In genomic region chr18:36613069-36613468, GRCh38 we compare ENCODE assay signal across 18 cellular contexts.
DNase-seq lines count a peak whose midpoint lies in the region; ATAC-seq, FAIRE-seq and TF ChIP-seq lines count a peak whose summit lies in the region.
"Had no signal": no experiment of that assay in that cellular context is flagged by ENCODE, and none has a peak within 500 bp of the region (broad histone marks: within the 10 kb centered on the region; RNA-seq: fewer than 3 reads in every experiment).

No MANE protein-coding gene starts in this region.

- H4K20me1 ChIP-seq in BLaER1 treated with 17β-estradiol and CSF1 and Interleukin-3, amounts not matched to agents 10 nM and 100 nM, result no peaks in the 10 kb centered on the region; a peak in 1 of 22 replicates
- no peaks in the 10 kb centered on the region for H4K20me1 ChIP-seq in K562 (replicated peaks; ENCODE audit: control insufficient read depth, insufficient read depth, low read length)

- H3K36me3 ChIP-seq in BLaER1 treated with 17β-estradiol and CSF1 and Interleukin-3, amounts not matched to agents 10 nM and 100 nM, result 0 out of 22 replicates have a peak, but pooled peaks cover 0 to 4% (median 0%) of the 10 kb centered on the region in 11 experiments
- H3K36me3 ChIP-seq in K562 (ENCODE audit: control insufficient read depth, insufficient read depth, low read length), result no peaks in the 10 kb centered on the region
- H3K36me3 ChIP-seq in heart right ventricle, result peaks cover 0 to 17% (median 0%) of the 10 kb centered on the region in 9 donors

- H3K79me2 ChIP-seq in K562 (ENCODE audit: control insufficient read depth, insufficient read depth, low read length), result no peaks in the 10 kb centered on the region

- H3K9me3 ChIP-seq in BLaER1 treated with 17β-estradiol and CSF1 and Interleukin-3, amounts not matched to agents 10 nM and 100 nM (replicated peaks in 1 of 11), result peaks cover 0 to 28% (median 6%) of the 10 kb centered on the region in 11 experiments; a peak in 8 of 22 replicates
- H3K9me3 ChIP-seq in K562 (replicated peaks; ENCODE audit: control insufficient read depth, insufficient read depth, low read depth, low read length) (no peaks in the 10 kb centered on the region), heart right ventricle (no peaks in the 10 kb centered on the region)

- H3K4me3 ChIP-seq in BLaER1 treated with 17β-estradiol and CSF1 and Interleukin-3, amounts not matched to agents 10 nM and 100 nM, result no peak overlapping the region
- H3K4me3 ChIP-seq in K562, result no peak overlapping the region
- H3K4me3 ChIP-seq in heart right ventricle, result no peak overlapping the region

- H3K9me3 Mint-ChIP-seq in stimulated activated memory B cell treated with anti-CD40 and anti-IgM and Interleukin-4, amounts not matched to agents 10 μg/mL and 1 μg/mL and 100 μg/mL, for 72 hours, result no peaks in the 10 kb centered on the region
- H3K9me3 Mint-ChIP-seq: CD8-positive, alpha-beta T cell; H9 had no signal

- H3K27me3 Mint-ChIP-seq in stimulated activated memory B cell treated with anti-CD40 and anti-IgM and Interleukin-4, amounts not matched to agents 10 μg/mL and 1 μg/mL and 100 μg/mL, for 72 hours, result no peaks in the 10 kb centered on the region
- H3K27me3 Mint-ChIP-seq: B cell had no signal

- no peak overlapping the region for H3K27ac ChIP-seq in BLaER1 treated with 17β-estradiol and CSF1 and Interleukin-3, amounts not matched to agents 10 nM and 100 nM
- no peak overlapping the region for H3K27ac ChIP-seq in K562 (ENCODE audit: extremely low read depth, low read depth, low read length)
- peak overlapping the region in 5 of 10 donors; percentile 15 to 35 (median 28) for H3K27ac ChIP-seq in heart right ventricle

- in situ Hi-C loops in K562 (cut with MboI), result no loop called here

- POLR2A ChIA-PET in K562 (lab: Yijun Ruan, JAX), result no interaction called here

- no peak overlapping the region for H2AFZ ChIP-seq in K562 (ENCODE audit: low read depth, low read length)

- TF ChIP-seq CTCF in K562 (IDR thresholded peaks at IDR 0.05 in 2 of 3, conservative IDR thresholded peaks at IDR 0.05 in 1 of 3; ENCODE audit: insufficient read depth in 2 of 3, low read depth in 1 of 3, low read length in 3 of 3) (no peak), heart right ventricle (IDR thresholded peaks at IDR 0.05) (no peak)

- peaks cover 0 to 49% (median 33%) of the 10 kb centered on the region in 10 experiments; a peak in 17 of 20 replicates for H3K4me1 ChIP-seq in BLaER1 treated with 17β-estradiol and CSF1 and Interleukin-3, amounts not matched to agents 10 nM and 100 nM
- H3K4me1 ChIP-seq in K562 (replicated peaks in 1 of 2; ENCODE audit: control insufficient read depth in 2 of 2, insufficient read depth in 2 of 2, low read length in 2 of 2) (no peaks in the 10 kb centered on the region), heart right ventricle (peaks cover 0 to 15% (median 5%) of the 10 kb centered on the region in 9 donors)

- CTCF ChIA-PET in K562 (lab: Yijun Ruan, JAX; ENCODE audit: low intra/inter-chr PET ratio), result no interaction called here

- ATAC-seq in K562 (peak; percentile 22; the same call in 1 of the 3 replicates), heart right ventricle (peak in 6 of 8 donors; percentile 19 to 87 (median 62)), HG02763 (IDR thresholded peaks at IDR 0.05; ENCODE audit: unreplicated experiment) (no peak)
- ATAC-seq in stimulated activated memory B cell treated with anti-CD40 and anti-IgM and Interleukin-4, amounts not matched to agents 10 μg/mL and 1 μg/mL and 100 μg/mL, for 72 hours, result peak; percentile 40
- ATAC-seq: CD8-positive, alpha-beta T cell; HepG2 had no signal

- TF ChIP-seq POLR2A in K562 (conservative IDR thresholded peaks at IDR 0.05), result no peak

- H3K27me3 ChIP-seq in BLaER1 treated with 17β-estradiol and CSF1 and Interleukin-3, amounts not matched to agents 10 nM and 100 nM, result no peaks in the 10 kb centered on the region
- H3K27me3 ChIP-seq in K562 (ENCODE audit: control insufficient read depth in 2 of 2, insufficient read depth in 2 of 2, low read length in 2 of 2) (peaks cover 9 to 12% of the 10 kb centered on the region in 2 experiments), heart right ventricle (no peaks in the 10 kb centered on the region)

- H3K4me2 ChIP-seq in BLaER1 treated with 17β-estradiol and CSF1 and Interleukin-3, amounts not matched to agents 10 nM and 100 nM, result peak overlapping the region in 8 of 11 experiments; percentile 9 to 57 (median 22); a peak in 11 of 22 replicates
- H3K4me2 ChIP-seq in K562 (ENCODE audit: insufficient read depth, low read length), result no peak overlapping the region

- H3K4me3 Mint-ChIP-seq in stimulated activated memory B cell treated with anti-CD40 and anti-IgM and Interleukin-4, amounts not matched to agents 10 μg/mL and 1 μg/mL and 100 μg/mL, for 72 hours, result no peak overlapping the region
- H3K4me3 Mint-ChIP-seq: B cell; CD14-positive monocyte; CD8-positive, alpha-beta T cell; H9 had no signal

- H3K27ac Mint-ChIP-seq in stimulated activated memory B cell treated with anti-CD40 and anti-IgM and Interleukin-4, amounts not matched to agents 10 μg/mL and 1 μg/mL and 100 μg/mL, for 72 hours, result no peak overlapping the region
- H3K27ac Mint-ChIP-seq: B cell; CD8-positive, alpha-beta T cell; H9 had no signal

- no peak for TF ChIP-seq EP300 in K562 (IDR thresholded peaks at IDR 0.05; ENCODE audit: low read length)

- 4% methylated on average over 6 of the region's 6 CpGs for WGBS in K562 (ENCODE audit: insufficient coverage, low coverage, missing lambda C conversion rate)
- WGBS in heart right ventricle, 2 donors, result 56 to 74% methylated on average over 6 of the region's 6 CpGs

- no peaks in the 10 kb centered on the region for H3K36me3 Mint-ChIP-seq in stimulated activated memory B cell treated with anti-CD40 and anti-IgM and Interleukin-4, amounts not matched to agents 10 μg/mL and 1 μg/mL and 100 μg/mL, for 72 hours
- H3K36me3 Mint-ChIP-seq: CD14-positive monocyte; CD8-positive, alpha-beta T cell had no signal

- DNase-seq in K562 (ENCODE audit: extremely low read depth in 1 of 4, low spot score in 3 of 4) (no peak), heart right ventricle (no peak), DMS 273 treated with DMSO at 0.1 percent for 48 hours (lab: John Stamatoyannopoulos, UW) (no peak)
- DNase-seq in central memory CD4-positive, alpha-beta T cell, result no peak
- DNase-seq: CD8-positive, alpha-beta T cell; COR-L47; DMS53; GF-D8; GOT3; H9 had no signal

- no peaks in the 10 kb centered on the region for H3K4me1 Mint-ChIP-seq in stimulated activated memory B cell treated with anti-CD40 and anti-IgM and Interleukin-4, amounts not matched to agents 10 μg/mL and 1 μg/mL and 100 μg/mL, for 72 hours
- H3K4me1 Mint-ChIP-seq: CD14-positive monocyte had no signal

- H3K9ac ChIP-seq in BLaER1 treated with 17β-estradiol and CSF1 and Interleukin-3, amounts not matched to agents 10 nM and 100 nM, result no peak overlapping the region
- H3K9ac ChIP-seq in K562 (ENCODE audit: insufficient read depth in 1 of 2, low read depth in 2 of 2, low read length in 2 of 2), result no peak overlapping the region

- no peak for FAIRE-seq in K562 (lab: Jason Lieb, UNC)
- FAIRE-seq: A204.1, HepG2, HTR-8/SVneo had no signal

- no TSS peak for BruUV-seq in K562 (replicated peaks; lab: Mats Ljungman, UMichigan)

- H3K9me1 ChIP-seq in K562 (ENCODE audit: control insufficient read depth, insufficient read depth, low read length), result no peaks in the 10 kb centered on the region

- no peak for TF ChIP-seq RAD21 in K562 (CRISPR knock-in tag; conservative IDR thresholded peaks at IDR 0.05 in 1 of 2, IDR thresholded peaks at IDR 0.05 in 1 of 2)

- intact Hi-C loops in K562 (cut with micrococcal nuclease) (no loop called here), heart right ventricle (cut with DNase I) (no loop called here)

TF ChIP-seq in K562, 482 proteins besides CTCF, POLR2A, EP300 and RAD21:
- no peak for TF ChIP-seq GATAD2A (IDR thresholded peaks at IDR 0.05)
